15 cellular contexts compared by ENCODE assay signal in the genomic region with DNA sequence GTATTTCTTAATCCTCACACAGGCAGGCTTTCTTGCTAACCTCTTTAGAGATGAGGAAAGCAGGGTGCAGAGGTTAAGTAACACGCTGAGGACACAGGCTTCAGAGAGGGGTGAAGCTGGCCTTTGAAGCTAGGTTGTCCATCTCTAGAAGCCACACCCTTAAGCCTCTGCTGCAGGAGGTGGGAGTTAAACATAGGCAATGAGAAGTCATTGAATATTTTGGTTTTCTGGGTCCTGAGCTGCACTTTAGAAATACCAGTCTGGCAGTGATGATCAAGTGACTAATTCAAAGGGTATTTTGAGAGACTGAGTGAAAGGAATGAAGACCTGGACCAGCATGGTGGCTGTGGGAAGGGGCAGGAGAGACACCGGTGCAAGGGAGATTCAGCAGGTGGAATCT. TPM values are rescaled to one million over a fixed set of nuclear protein-coding genes. Genes with fewer than 3 reads are reported as not detected.
A peak's percentile ranks its signal among the peaks of the same experiment; 100 is the strongest.
DNase-seq lines count a peak whose midpoint lies in the region; ATAC-seq, FAIRE-seq and TF ChIP-seq lines count a peak whose summit lies in the region.
"Had no signal": no experiment of that assay in that cellular context is flagged by ENCODE, and none has a peak within 500 bp of the region (broad histone marks: within the 10 kb centered on the region; RNA-seq: fewer than 3 reads in every experiment).

No MANE protein-coding gene starts in this region.

- H3K27ac Mint-ChIP-seq in astrocyte (ENCODE audit: unreplicated experiment), result peak overlapping the region; percentile 1
- peak overlapping the region; percentile 10 for H3K27ac Mint-ChIP-seq in type B pancreatic cell
- H3K27ac Mint-ChIP-seq: activated naive CD8-positive, alpha-beta T cell treated with anti-CD3 and anti-CD28 coated beads for 36 hours; CD8-positive, alpha-beta memory T cell had no signal

- TF ChIP-seq POLR2A in Peyer's patch (IDR thresholded peaks at IDR 0.05), result no peak

- H3K9ac ChIP-seq in astrocyte (ENCODE audit: low read length), result no peak overlapping the region

- no peak for FAIRE-seq in astrocyte (lab: Jason Lieb, UNC)

- H3K9me3 ChIP-seq in astrocyte (ENCODE audit: insufficient read depth, low read depth, low read length) (no peaks in the 10 kb centered on the region), Peyer's patch (no peaks in the 10 kb centered on the region)
- H3K9me3 ChIP-seq in effector memory CD4-positive, alpha-beta T cell (ENCODE audit: control insufficient read depth, low read length), result no peaks in the 10 kb centered on the region
- H3K9me3 ChIP-seq: colonic mucosa had no signal

- no peak for TF ChIP-seq CTCF in astrocyte (IDR thresholded peaks at IDR 0.05; ENCODE audit: insufficient read depth, low read depth, low read length)
- no peak for TF ChIP-seq CTCF in foreskin keratinocyte (conservative IDR thresholded peaks at IDR 0.05)
- no peak for TF ChIP-seq CTCF in type B pancreatic cell (conservative IDR thresholded peaks at IDR 0.05)
- TF ChIP-seq CTCF in Peyer's patch (IDR thresholded peaks at IDR 0.05), result no peak

- H4K20me1 ChIP-seq in astrocyte (ENCODE audit: insufficient read depth, low read length), result no peaks in the 10 kb centered on the region

- peak overlapping the region; percentile 37 for H3K4me2 ChIP-seq in astrocyte (ENCODE audit: low read length)

- peak; percentile 59 for DNase-seq in HS-27A (ENCODE audit: low read depth)
- DNase-seq in astrocyte (ENCODE audit: low read depth), result peak; percentile 64
- peak; percentile 54 to 74 for DNase-seq in foreskin keratinocyte
- DNase-seq in type B pancreatic cell (ENCODE audit: extremely low spot score, unreplicated experiment), result no peak
- DNase-seq in effector memory CD4-positive, alpha-beta T cell, result no peak
- no peak for DNase-seq in foreskin melanocyte
- DNase-seq in Peyer's patch, result no peak
- DNase-seq: activated CD8-positive, alpha-beta memory T cell treated with anti-CD3 and anti-CD28 coated beads, Interleukin-2, amount 50 U/mL, for 4 hours; activated naive CD8-positive, alpha-beta T cell treated with anti-CD3 and anti-CD28 coated beads for 36 hours; CD8-positive, alpha-beta memory T cell; colonic mucosa; retina; stimulated activated CD4-positive, alpha-beta T cell treated with anti-CD3 and anti-CD28 coated beads, Interleukin-4, amount 100 ng/mL, for 4 hours; stimulated activated naive CD4-positive, alpha-beta T cell; WERI-Rb-1 had no signal

- no peaks in the 10 kb centered on the region for H3K79me2 ChIP-seq in astrocyte (ENCODE audit: insufficient read depth, low read length)

- no peak overlapping the region for H2AFZ ChIP-seq in astrocyte (ENCODE audit: low read depth, low read length)

- ATAC-seq in foreskin keratinocyte, result peak; percentile 72

- H3K4me1 ChIP-seq in astrocyte (ENCODE audit: insufficient read depth, low read length), result peaks cover 19% of the 10 kb centered on the region
- peaks cover 52% of the 10 kb centered on the region for H3K4me1 ChIP-seq in foreskin keratinocyte
- H3K4me1 ChIP-seq in effector memory CD4-positive, alpha-beta T cell (ENCODE audit: control insufficient read depth, insufficient read depth, low read length, poor library complexity, severe bottlenecking), result no peaks in the 10 kb centered on the region
- H3K4me1 ChIP-seq in Peyer's patch, result no peaks in the 10 kb centered on the region

- no peak overlapping the region for H3K4me3 ChIP-seq in astrocyte (ENCODE audit: insufficient read depth, low read depth, low read length)
- no peak overlapping the region for H3K4me3 ChIP-seq in effector memory CD4-positive, alpha-beta T cell (ENCODE audit: insufficient read depth, low read depth, low read length, poor library complexity, severe bottlenecking)
- H3K4me3 ChIP-seq in Peyer's patch, result no peak overlapping the region
- H3K4me3 ChIP-seq: colonic mucosa had no signal

- H3K27me3 Mint-ChIP-seq in astrocyte (ENCODE audit: low read depth, unreplicated experiment) (peaks cover 1% of the 10 kb centered on the region), type B pancreatic cell (no peaks in the 10 kb centered on the region)

- H3K4me3 Mint-ChIP-seq in astrocyte (ENCODE audit: unreplicated experiment), result no peak overlapping the region
- peak overlapping the region; percentile 10 for H3K4me3 Mint-ChIP-seq in type B pancreatic cell
- H3K4me3 Mint-ChIP-seq: activated naive CD8-positive, alpha-beta T cell treated with anti-CD3 and anti-CD28 coated beads for 36 hours; CD8-positive, alpha-beta memory T cell had no signal

- no peaks in the 10 kb centered on the region for H3K36me3 ChIP-seq in astrocyte (ENCODE audit: insufficient read depth, low read length)
- H3K36me3 ChIP-seq in effector memory CD4-positive, alpha-beta T cell (ENCODE audit: control insufficient read depth, insufficient read depth, low read length), result no peaks in the 10 kb centered on the region
- H3K36me3 ChIP-seq in Peyer's patch, result no peaks in the 10 kb centered on the region
- H3K36me3 ChIP-seq: colonic mucosa, WERI-Rb-1 had no signal

- H3K4me1 Mint-ChIP-seq in astrocyte (ENCODE audit: low read depth, unreplicated experiment), result peaks cover 43% of the 10 kb centered on the region
- peaks cover 32% of the 10 kb centered on the region for H3K4me1 Mint-ChIP-seq in type B pancreatic cell (ENCODE audit: unreplicated experiment)
- H3K4me1 Mint-ChIP-seq: CD8-positive, alpha-beta memory T cell had no signal

- H3K36me3 Mint-ChIP-seq in astrocyte (ENCODE audit: low read depth, unreplicated experiment) (no peaks in the 10 kb centered on the region), type B pancreatic cell (no peaks in the 10 kb centered on the region)
- H3K36me3 Mint-ChIP-seq: activated naive CD8-positive, alpha-beta T cell treated with anti-CD3 and anti-CD28 coated beads for 36 hours had no signal

- H3K27me3 ChIP-seq in astrocyte (ENCODE audit: insufficient read depth, low read length) (no peaks in the 10 kb centered on the region), foreskin keratinocyte (no peaks in the 10 kb centered on the region), Peyer's patch (no peaks in the 10 kb centered on the region)
- no peaks in the 10 kb centered on the region for H3K27me3 ChIP-seq in effector memory CD4-positive, alpha-beta T cell (replicated peaks; ENCODE audit: control insufficient read depth, insufficient read depth, low read length, poor library complexity, severe bottlenecking)
- H3K27me3 ChIP-seq: colonic mucosa had no signal

- H3K9me3 Mint-ChIP-seq in astrocyte (ENCODE audit: unreplicated experiment), result peaks cover 6% of the 10 kb centered on the region
- peaks cover 6% of the 10 kb centered on the region for H3K9me3 Mint-ChIP-seq in type B pancreatic cell
- H3K9me3 Mint-ChIP-seq: activated naive CD8-positive, alpha-beta T cell treated with anti-CD3 and anti-CD28 coated beads for 36 hours had no signal

- no peak overlapping the region for H3K27ac ChIP-seq in astrocyte (ENCODE audit: low read depth, low read length)
- H3K27ac ChIP-seq in foreskin keratinocyte, result peak overlapping the region; percentile 26
- no peak overlapping the region for H3K27ac ChIP-seq in effector memory CD4-positive, alpha-beta T cell (ENCODE audit: insufficient read depth, low read length, poor library complexity, severe bottlenecking)
- H3K27ac ChIP-seq in Peyer's patch, result no peak overlapping the region
- H3K27ac ChIP-seq: colonic mucosa, WERI-Rb-1 had no signal

RNA-seq across cellular contexts. Expression of a gene that starts 9.9 kb away (rescaled TPM):
- total RNA-seq in astrocyte (1.8 and 2.2 TPM in 2 replicates), foreskin keratinocyte (35.6 and 42.7 TPM in 2 replicates), type B pancreatic cell (ENCODE audit: low replicate concordance) (3.9 and 4.9 TPM in 2 replicates), Peyer's patch (1 to 10 TPM in 1 of 4 donors, not detected in 3; 5.8 TPM)
- 16.0 and 24.5 TPM in 2 replicates for polyA plus RNA-seq in foreskin keratinocyte
- total RNA-seq: CD8-positive, alpha-beta memory T cell had no signal
- polyA plus RNA-seq: CD8-positive, alpha-beta memory T cell had no signal

Comparison
In these comparisons a context has a peak if more than half of its experiments do, and no peak if none do; other contexts are left out.
1. DNase-seq: peak in HS-27A (single experiment), astrocyte (single experiment) and foreskin keratinocyte (2 of 2); none in type B pancreatic cell (single experiment), effector memory CD4-positive, alpha-beta T cell (0 of 3), foreskin melanocyte (single experiment) and Peyer's patch (0 of 3).